Comparison of ENCODE assay signal across 14 cellular contexts in the genomic region with DNA sequence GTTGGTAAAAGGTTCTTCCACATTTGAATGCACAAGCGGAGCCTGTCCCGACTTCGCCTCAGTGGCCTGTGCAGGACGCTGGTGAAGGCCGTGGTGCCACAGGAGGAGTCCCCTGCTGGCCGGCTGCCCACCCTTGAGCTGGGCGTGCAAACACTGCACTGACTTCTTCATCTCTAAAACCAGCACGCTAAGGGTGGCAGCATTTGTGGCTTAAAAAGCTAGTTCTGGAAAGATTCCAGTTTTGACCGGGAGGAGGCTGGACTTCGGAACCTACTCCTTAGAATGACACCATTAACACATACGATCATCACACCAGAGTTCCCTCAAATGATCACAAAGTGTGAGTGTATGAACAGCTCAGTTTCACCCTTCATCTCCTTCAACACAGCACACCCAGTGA.
A peak's percentile ranks its signal among the peaks of the same experiment; 100 is the strongest.
DNase-seq lines count a peak whose midpoint lies in the region; ATAC-seq and TF ChIP-seq lines count a peak whose summit lies in the region.
"Had no signal": no experiment of that assay in that cellular context is flagged by ENCODE, and none has a peak within 500 bp of the region (broad histone marks: within the 10 kb centered on the region; RNA-seq: fewer than 3 reads in every experiment).

No MANE protein-coding gene starts in this region.

- peak overlapping the region; percentile 17 for H3K27ac Mint-ChIP-seq in nephron progenitor cell
- H3K27ac Mint-ChIP-seq: memory B cell had no signal

- H3K36me3 ChIP-seq in left ventricle myocardium inferior (peaks cover 92% of the 10 kb centered on the region), heart right ventricle (peaks cover 0 to 100% (median 62%) of the 10 kb centered on the region in 9 donors)

- 76 to 78% methylated on average over 11 of the region's 11 CpGs for WGBS in heart right ventricle, 2 donors

- no peak for ATAC-seq in heart right ventricle
- ATAC-seq in HG02642 (IDR thresholded peaks at IDR 0.05; ENCODE audit: poor library complexity, unreplicated experiment): no peak

- H3K27ac ChIP-seq in left ventricle myocardium inferior (replicated peaks): peak overlapping the region; percentile 77
- no peak overlapping the region for H3K27ac ChIP-seq in heart right ventricle
- peak overlapping the region in 43 of 59 donors; percentile 2 to 82 (median 56) for H3K27ac ChIP-seq in dorsolateral prefrontal cortex

- H3K4me1 ChIP-seq in left ventricle myocardium inferior (peaks cover 26% of the 10 kb centered on the region), heart right ventricle (peaks cover 0 to 40% (median 9%) of the 10 kb centered on the region in 9 donors)

- H3K9me3 Mint-ChIP-seq in nephron progenitor cell: no peaks in the 10 kb centered on the region
- H3K9me3 Mint-ChIP-seq: memory B cell had no signal

- no peak overlapping the region for H3K4me3 Mint-ChIP-seq in nephron progenitor cell
- H3K4me3 Mint-ChIP-seq: memory B cell had no signal

- DNase-seq in left ventricle myocardium inferior: no peak
- no peak for DNase-seq in heart right ventricle
- no peak for DNase-seq in dorsolateral prefrontal cortex
- no peak for DNase-seq in nephron progenitor cell
- DNase-seq in stimulated activated CD4-positive, alpha-beta T cell treated with anti-CD3 and anti-CD28 coated beads, Interleukin-2, amount 100 ng/mL, for 24 hours: no peak
- no peak for DNase-seq in stimulated activated CD4-positive, alpha-beta T cell treated with anti-CD3 and anti-CD28 coated beads, Interleukin-1b, Interleukin-23, amount 100 ng/mL, for 48 hours
- no peak for DNase-seq in activated gamma-delta T cell (lab: John Stamatoyannopoulos, UW)
- DNase-seq: activated CD4-positive, alpha-beta T cell treated with anti-CD3 and anti-CD28 coated beads for 48 hours; dermis blood vessel endothelial cell; NCI-H1436; SHP77 treated with DMSO at 0.1 percent for 48 hours had no signal

- H3K9me3 ChIP-seq in left ventricle myocardium inferior (replicated peaks): no peaks in the 10 kb centered on the region
- H3K9me3 ChIP-seq in heart right ventricle: no peaks in the 10 kb centered on the region

- no peaks in the 10 kb centered on the region for H3K27me3 ChIP-seq in left ventricle myocardium inferior (ENCODE audit: low read depth)
- no peaks in the 10 kb centered on the region for H3K27me3 ChIP-seq in heart right ventricle
- H3K27me3 ChIP-seq in dorsolateral prefrontal cortex: no peaks in the 10 kb centered on the region

- peaks cover 3% of the 10 kb centered on the region for H3K27me3 Mint-ChIP-seq in nephron progenitor cell (ENCODE audit: low read depth, poor library complexity)
- H3K27me3 Mint-ChIP-seq: memory B cell had no signal

- H3K4me3 ChIP-seq in left ventricle myocardium inferior (no peak overlapping the region), heart right ventricle (no peak overlapping the region), dorsolateral prefrontal cortex (peak overlapping the region in 1 of 59 donors; percentile 20)
- H3K4me3 ChIP-seq: skin epidermis had no signal

- intact Hi-C loops in left ventricle myocardium inferior (cut with micrococcal nuclease) (loop anchor here (5.0 kb wide), 1 partner anchor 271 kb away; no protein-coding TSS in a partner anchor), heart right ventricle (cut with DNase I) (loop anchor here (2.0 to 10.0 kb wide), 5 partner anchors 101 to 373 kb away; partner anchors contain the start of gene SMURF1 (in 8 of the 10)), dorsolateral prefrontal cortex (cut with DNase I) (loop anchor here (2.0 to 5.0 kb wide), 5 partner anchors 101 to 366 kb away; partner anchors contain the start of genes BUD31 (in 1 of the 2), PDAP1 (in 1 of the 2) and SMURF1 (in 1 of the 2))

- H3K36me3 Mint-ChIP-seq in nephron progenitor cell (ENCODE audit: low read depth): peaks cover 78% of the 10 kb centered on the region

- no peak for TF ChIP-seq CTCF in left ventricle myocardium inferior (IDR thresholded peaks at IDR 0.05; ENCODE audit: borderline replicate concordance)
- no peak for TF ChIP-seq CTCF in heart right ventricle (IDR thresholded peaks at IDR 0.05)
- no peak for TF ChIP-seq CTCF in dorsolateral prefrontal cortex (IDR thresholded peaks at IDR 0.05 in 54 of 56, conservative IDR thresholded peaks at IDR 0.05 in 2 of 56; ENCODE audit: low read depth in 1 of 56, partially characterized antibody in 56 of 56)
- TF ChIP-seq CTCF in nephron progenitor cell (IDR thresholded peaks at IDR 0.05): no peak

- peaks cover 4% of the 10 kb centered on the region for H3K4me1 Mint-ChIP-seq in nephron progenitor cell
- H3K4me1 Mint-ChIP-seq: memory B cell had no signal

Comparison
In these comparisons a context has a peak if more than half of its experiments do, and no peak if none do; other contexts are left out.
1. H3K27ac ChIP-seq: peak in left ventricle myocardium inferior (single experiment) and dorsolateral prefrontal cortex (43 of 59); none in heart right ventricle (0 of 10).